Comparison of ENCODE assay signal across 8 cellular contexts in the genomic region with DNA sequence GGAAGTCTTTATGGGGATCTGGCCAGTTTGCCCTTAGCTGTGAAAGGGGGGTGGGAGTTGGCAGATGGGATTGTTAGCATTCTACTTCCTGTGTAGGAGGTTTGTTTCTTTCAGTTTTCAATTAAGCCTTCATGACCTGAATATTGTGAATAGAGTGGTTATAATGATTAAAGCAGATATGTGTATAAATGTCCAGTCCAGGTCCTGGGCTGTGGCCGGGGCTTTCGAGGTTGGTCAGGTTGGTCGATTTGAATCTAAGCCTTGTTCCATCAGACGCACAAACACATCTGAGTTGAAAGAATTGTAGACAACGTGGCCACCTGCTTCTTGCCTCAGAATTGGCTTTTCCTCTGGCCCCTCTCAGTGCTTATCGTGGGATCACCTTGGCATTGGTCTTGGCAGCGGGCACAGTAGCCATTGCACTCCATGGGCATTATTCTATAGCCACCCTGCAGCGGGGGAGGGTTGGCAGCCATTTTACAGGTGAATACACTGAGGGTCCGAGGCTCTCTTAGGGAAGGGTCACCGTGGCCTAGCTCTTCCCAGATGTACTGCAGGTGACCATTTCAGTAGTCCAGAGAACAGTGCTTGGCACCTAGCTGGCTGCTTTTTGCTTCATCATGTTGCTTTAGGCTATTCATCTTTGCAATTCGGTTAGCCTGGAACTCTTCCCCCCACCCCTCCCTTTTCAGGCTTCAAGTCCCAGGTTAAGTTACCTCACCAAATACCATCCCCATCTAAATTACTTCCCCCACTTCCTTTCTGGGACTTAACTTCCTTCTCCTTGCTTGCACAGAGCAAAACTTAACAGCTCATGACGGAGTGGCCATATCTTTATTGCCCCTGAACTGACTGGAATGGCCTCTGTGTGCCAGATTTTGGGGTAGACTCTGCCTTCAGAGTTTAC.
DNase-seq lines count a peak whose midpoint lies in the region; ATAC-seq lines count a peak whose summit lies in the region.

No MANE protein-coding gene starts in this region.

- DNase-seq in activated naive CD4-positive, alpha-beta T cell (lab: John Stamatoyannopoulos, UW), result no peak
- peak; percentile 5 for DNase-seq in NCI-H69 (lab: John Stamatoyannopoulos, UW)
- peak; percentile 26 for DNase-seq in cerebellar cortex (ENCODE audit: low spot score)
- no peak for DNase-seq in activated CD4-positive, CD25-positive, alpha-beta regulatory T cell treated with anti-CD3 and anti-CD28 coated beads, Interleukin-2, amount 50 U/mL, for 72 hours

- H3K27ac Mint-ChIP-seq in activated naive CD4-positive, alpha-beta T cell treated with anti-CD3 and anti-CD28 coated beads, Interleukin-2, amount 50 U/mL, for 24 hours, result peak overlapping the region; percentile 85

- H3K27me3 Mint-ChIP-seq in activated naive CD4-positive, alpha-beta T cell treated with anti-CD3 and anti-CD28 coated beads, Interleukin-2, amount 50 U/mL, for 24 hours, result no peaks in the 10 kb centered on the region

- peaks cover 4% of the 10 kb centered on the region for H3K36me3 Mint-ChIP-seq in activated naive CD4-positive, alpha-beta T cell treated with anti-CD3 and anti-CD28 coated beads, Interleukin-2, amount 50 U/mL, for 24 hours

- peak overlapping the region; percentile 87 to 92 for H3K4me3 ChIP-seq in muscle layer of colon (ENCODE audit: low read depth in 1 of 2, low read length in 2 of 2)

- no peaks in the 10 kb centered on the region for H3K27me3 ChIP-seq in muscle layer of colon (ENCODE audit: control insufficient read depth in 1 of 2, insufficient read depth in 2 of 2, low read length in 2 of 2)

- H3K27ac ChIP-seq in muscle layer of colon (ENCODE audit: low read depth, low read length), result peak overlapping the region; percentile 75

- ATAC-seq in HG03457 (IDR thresholded peaks at IDR 0.05; ENCODE audit: unreplicated experiment), result no peak
- ATAC-seq in HG03378 (IDR thresholded peaks at IDR 0.05; ENCODE audit: unreplicated experiment), result no peak

- H3K4me3 Mint-ChIP-seq in activated naive CD4-positive, alpha-beta T cell treated with anti-CD3 and anti-CD28 coated beads, Interleukin-2, amount 50 U/mL, for 24 hours, result peak overlapping the region; percentile 98

- H3K9me3 ChIP-seq in muscle layer of colon (ENCODE audit: low read length), result no peaks in the 10 kb centered on the region

- peaks cover 4% of the 10 kb centered on the region for H3K36me3 ChIP-seq in muscle layer of colon (ENCODE audit: insufficient read depth, low read length)

- H3K9me3 Mint-ChIP-seq in activated naive CD4-positive, alpha-beta T cell treated with anti-CD3 and anti-CD28 coated beads, Interleukin-2, amount 50 U/mL, for 24 hours, result no peaks in the 10 kb centered on the region

- peak overlapping the region; percentile 86 for H3K9ac ChIP-seq in muscle layer of colon (ENCODE audit: low read length)

- peaks cover 25% of the 10 kb centered on the region for H3K4me1 ChIP-seq in muscle layer of colon (ENCODE audit: insufficient read depth, low read length)

- peaks cover 50% of the 10 kb centered on the region for H3K4me1 Mint-ChIP-seq in activated naive CD4-positive, alpha-beta T cell treated with anti-CD3 and anti-CD28 coated beads, Interleukin-2, amount 50 U/mL, for 24 hours

Comparison
In these comparisons a context has a peak if more than half of its experiments do, and no peak if none do; other contexts are left out.
1. DNase-seq: peak in NCI-H69 (single experiment) and cerebellar cortex (single experiment); none in activated naive CD4-positive, alpha-beta T cell (0 of 4) and activated CD4-positive, CD25-positive, alpha-beta regulatory T cell treated with anti-CD3 and anti-CD28 coated beads, Interleukin-2, amount 50 U/mL, for 72 hours (single experiment).